1 cellular context compared by ENCODE assay signal in the genomic region with DNA sequence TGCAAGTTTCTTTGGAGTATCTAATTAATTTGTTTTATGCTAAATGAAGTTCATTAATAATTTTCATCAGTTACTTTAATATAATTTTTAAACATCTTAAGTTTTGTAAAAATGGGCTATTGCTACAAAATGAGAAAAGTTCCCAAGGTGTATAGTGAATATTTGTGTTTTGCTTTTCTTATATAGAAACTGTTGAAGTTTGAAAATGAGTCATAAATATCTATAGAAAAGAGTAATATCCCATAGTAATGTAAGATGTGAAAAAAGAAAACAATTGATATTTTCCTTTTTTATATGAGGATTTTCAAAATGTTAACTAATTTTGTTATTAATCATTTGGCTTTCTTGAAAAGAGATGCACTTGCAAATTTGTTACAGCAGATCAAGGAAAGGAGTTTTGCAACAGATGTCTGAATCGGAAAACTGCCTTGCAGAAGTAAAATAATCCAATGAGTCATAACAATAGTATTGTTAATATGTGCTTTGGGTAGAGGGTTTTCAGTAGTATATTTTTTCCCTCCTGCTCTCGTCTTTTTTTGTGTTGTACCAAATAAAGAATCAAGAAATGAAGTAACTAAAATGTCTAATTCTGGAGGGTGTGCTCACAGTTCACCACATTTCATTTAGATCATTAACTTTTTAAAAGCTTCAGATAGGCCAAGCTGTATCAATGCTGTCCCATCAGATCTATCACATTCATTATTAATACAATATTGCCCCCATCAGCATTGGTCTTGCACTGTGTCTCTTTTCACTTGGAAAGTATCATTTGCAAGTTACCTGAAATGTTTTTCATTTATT.
A peak's percentile ranks its signal among the peaks of the same experiment; 100 is the strongest.
TF ChIP-seq lines count a peak whose summit lies in the region.

No MANE protein-coding gene starts in this region.

TF ChIP-seq in GM12878, 131 proteins besides CTCF, POLR2A, EP300 and RAD21 (continued from another document and continues in another):
- TF ChIP-seq, protein P1, sequence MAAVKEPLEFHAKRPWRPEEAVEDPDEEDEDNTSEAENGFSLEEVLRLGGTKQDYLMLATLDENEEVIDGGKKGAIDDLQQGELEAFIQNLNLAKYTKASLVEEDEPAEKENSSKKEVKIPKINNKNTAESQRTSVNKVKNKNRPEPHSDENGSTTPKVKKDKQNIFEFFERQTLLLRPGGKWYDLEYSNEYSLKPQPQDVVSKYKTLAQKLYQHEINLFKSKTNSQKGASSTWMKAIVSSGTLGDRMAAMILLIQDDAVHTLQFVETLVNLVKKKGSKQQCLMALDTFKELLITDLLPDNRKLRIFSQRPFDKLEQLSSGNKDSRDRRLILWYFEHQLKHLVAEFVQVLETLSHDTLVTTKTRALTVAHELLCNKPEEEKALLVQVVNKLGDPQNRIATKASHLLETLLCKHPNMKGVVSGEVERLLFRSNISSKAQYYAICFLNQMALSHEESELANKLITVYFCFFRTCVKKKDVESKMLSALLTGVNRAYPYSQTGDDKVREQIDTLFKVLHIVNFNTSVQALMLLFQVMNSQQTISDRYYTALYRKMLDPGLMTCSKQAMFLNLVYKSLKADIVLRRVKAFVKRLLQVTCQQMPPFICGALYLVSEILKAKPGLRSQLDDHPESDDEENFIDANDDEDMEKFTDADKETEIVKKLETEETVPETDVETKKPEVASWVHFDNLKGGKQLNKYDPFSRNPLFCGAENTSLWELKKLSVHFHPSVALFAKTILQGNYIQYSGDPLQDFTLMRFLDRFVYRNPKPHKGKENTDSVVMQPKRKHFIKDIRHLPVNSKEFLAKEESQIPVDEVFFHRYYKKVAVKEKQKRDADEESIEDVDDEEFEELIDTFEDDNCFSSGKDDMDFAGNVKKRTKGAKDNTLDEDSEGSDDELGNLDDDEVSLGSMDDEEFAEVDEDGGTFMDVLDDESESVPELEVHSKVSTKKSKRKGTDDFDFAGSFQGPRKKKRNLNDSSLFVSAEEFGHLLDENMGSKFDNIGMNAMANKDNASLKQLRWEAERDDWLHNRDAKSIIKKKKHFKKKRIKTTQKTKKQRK (IDR thresholded peaks at IDR 0.05; ENCODE audit: low read depth, low read length) = no peak
- TF ChIP-seq HDAC2 (IDR thresholded peaks at IDR 0.05) = no peak
- TF ChIP-seq ZZZ3 (IDR thresholded peaks at IDR 0.05; ENCODE audit: control insufficient read depth, insufficient read length, low read depth) = no peak
- TF ChIP-seq TCF7 (IDR thresholded peaks at IDR 0.05; ENCODE audit: borderline replicate concordance) = peak; percentile 64; the same call in 1 of the 2 replicates
- TF ChIP-seq, protein P2, sequence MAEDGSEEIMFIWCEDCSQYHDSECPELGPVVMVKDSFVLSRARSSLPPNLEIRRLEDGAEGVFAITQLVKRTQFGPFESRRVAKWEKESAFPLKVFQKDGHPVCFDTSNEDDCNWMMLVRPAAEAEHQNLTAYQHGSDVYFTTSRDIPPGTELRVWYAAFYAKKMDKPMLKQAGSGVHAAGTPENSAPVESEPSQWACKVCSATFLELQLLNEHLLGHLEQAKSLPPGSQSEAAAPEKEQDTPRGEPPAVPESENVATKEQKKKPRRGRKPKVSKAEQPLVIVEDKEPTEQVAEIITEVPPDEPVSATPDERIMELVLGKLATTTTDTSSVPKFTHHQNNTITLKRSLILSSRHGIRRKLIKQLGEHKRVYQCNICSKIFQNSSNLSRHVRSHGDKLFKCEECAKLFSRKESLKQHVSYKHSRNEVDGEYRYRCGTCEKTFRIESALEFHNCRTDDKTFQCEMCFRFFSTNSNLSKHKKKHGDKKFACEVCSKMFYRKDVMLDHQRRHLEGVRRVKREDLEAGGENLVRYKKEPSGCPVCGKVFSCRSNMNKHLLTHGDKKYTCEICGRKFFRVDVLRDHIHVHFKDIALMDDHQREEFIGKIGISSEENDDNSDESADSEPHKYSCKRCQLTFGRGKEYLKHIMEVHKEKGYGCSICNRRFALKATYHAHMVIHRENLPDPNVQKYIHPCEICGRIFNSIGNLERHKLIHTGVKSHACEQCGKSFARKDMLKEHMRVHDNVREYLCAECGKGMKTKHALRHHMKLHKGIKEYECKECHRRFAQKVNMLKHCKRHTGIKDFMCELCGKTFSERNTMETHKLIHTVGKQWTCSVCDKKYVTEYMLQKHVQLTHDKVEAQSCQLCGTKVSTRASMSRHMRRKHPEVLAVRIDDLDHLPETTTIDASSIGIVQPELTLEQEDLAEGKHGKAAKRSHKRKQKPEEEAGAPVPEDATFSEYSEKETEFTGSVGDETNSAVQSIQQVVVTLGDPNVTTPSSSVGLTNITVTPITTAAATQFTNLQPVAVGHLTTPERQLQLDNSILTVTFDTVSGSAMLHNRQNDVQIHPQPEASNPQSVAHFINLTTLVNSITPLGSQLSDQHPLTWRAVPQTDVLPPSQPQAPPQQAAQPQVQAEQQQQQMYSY (CRISPR knock-in tag; IDR thresholded peaks at IDR 0.05) = no peak
- peak; percentile 19; the same call in 1 of the 2 replicates for TF ChIP-seq BCL11A (IDR thresholded peaks at IDR 0.05; ENCODE audit: low read depth, low read length)
- TF ChIP-seq NFYA (IDR thresholded peaks at IDR 0.05; ENCODE audit: borderline replicate concordance, low read depth, low read length) = no peak
- no peak for TF ChIP-seq CHD2 (IDR thresholded peaks at IDR 0.05; ENCODE audit: borderline replicate concordance, low read depth, low read length)
- no peak for TF ChIP-seq NR2C1 (IDR thresholded peaks at IDR 0.05)
- peak; percentile 66 for TF ChIP-seq RUNX3 (IDR thresholded peaks at IDR 0.05; ENCODE audit: low read length)
- TF ChIP-seq IRF5 (IDR thresholded peaks at IDR 0.05; ENCODE audit: borderline replicate concordance) = no peak
- TF ChIP-seq RBBP5 (conservative IDR thresholded peaks at IDR 0.05) = no peak
- TF ChIP-seq ZNF24 (IDR thresholded peaks at IDR 0.05) = 0 out of 2 replicates have a peak, but pooled peaks have one; percentile 28
- TF ChIP-seq SUZ12 (IDR thresholded peaks at IDR 0.05; ENCODE audit: unreplicated experiment) = no peak
- TF ChIP-seq POLR2AphosphoS5 (IDR thresholded peaks at IDR 0.05; ENCODE audit: low read length) = no peak
- no peak for TF ChIP-seq SIN3A (IDR thresholded peaks at IDR 0.05; ENCODE audit: low read depth, low read length)
- no peak for TF ChIP-seq FOS (IDR thresholded peaks at IDR 0.05; ENCODE audit: borderline replicate concordance, extremely low read depth, insufficient read length)
- no peak for TF ChIP-seq SMAD1 (IDR thresholded peaks at IDR 0.05; ENCODE audit: low read depth, partially characterized antibody)
- TF ChIP-seq CHD1 (IDR thresholded peaks at IDR 0.05; ENCODE audit: low read depth, low read length) = no peak
- no peak for TF ChIP-seq TARDBP (IDR thresholded peaks at IDR 0.05; ENCODE audit: borderline replicate concordance)
- TF ChIP-seq, protein P3, sequence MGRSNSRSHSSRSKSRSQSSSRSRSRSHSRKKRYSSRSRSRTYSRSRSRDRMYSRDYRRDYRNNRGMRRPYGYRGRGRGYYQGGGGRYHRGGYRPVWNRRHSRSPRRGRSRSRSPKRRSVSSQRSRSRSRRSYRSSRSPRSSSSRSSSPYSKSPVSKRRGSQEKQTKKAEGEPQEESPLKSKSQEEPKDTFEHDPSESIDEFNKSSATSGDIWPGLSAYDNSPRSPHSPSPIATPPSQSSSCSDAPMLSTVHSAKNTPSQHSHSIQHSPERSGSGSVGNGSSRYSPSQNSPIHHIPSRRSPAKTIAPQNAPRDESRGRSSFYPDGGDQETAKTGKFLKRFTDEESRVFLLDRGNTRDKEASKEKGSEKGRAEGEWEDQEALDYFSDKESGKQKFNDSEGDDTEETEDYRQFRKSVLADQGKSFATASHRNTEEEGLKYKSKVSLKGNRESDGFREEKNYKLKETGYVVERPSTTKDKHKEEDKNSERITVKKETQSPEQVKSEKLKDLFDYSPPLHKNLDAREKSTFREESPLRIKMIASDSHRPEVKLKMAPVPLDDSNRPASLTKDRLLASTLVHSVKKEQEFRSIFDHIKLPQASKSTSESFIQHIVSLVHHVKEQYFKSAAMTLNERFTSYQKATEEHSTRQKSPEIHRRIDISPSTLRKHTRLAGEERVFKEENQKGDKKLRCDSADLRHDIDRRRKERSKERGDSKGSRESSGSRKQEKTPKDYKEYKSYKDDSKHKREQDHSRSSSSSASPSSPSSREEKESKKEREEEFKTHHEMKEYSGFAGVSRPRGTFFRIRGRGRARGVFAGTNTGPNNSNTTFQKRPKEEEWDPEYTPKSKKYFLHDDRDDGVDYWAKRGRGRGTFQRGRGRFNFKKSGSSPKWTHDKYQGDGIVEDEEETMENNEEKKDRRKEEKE (IDR thresholded peaks at IDR 0.05) = no peak
- TF ChIP-seq, protein P4, sequence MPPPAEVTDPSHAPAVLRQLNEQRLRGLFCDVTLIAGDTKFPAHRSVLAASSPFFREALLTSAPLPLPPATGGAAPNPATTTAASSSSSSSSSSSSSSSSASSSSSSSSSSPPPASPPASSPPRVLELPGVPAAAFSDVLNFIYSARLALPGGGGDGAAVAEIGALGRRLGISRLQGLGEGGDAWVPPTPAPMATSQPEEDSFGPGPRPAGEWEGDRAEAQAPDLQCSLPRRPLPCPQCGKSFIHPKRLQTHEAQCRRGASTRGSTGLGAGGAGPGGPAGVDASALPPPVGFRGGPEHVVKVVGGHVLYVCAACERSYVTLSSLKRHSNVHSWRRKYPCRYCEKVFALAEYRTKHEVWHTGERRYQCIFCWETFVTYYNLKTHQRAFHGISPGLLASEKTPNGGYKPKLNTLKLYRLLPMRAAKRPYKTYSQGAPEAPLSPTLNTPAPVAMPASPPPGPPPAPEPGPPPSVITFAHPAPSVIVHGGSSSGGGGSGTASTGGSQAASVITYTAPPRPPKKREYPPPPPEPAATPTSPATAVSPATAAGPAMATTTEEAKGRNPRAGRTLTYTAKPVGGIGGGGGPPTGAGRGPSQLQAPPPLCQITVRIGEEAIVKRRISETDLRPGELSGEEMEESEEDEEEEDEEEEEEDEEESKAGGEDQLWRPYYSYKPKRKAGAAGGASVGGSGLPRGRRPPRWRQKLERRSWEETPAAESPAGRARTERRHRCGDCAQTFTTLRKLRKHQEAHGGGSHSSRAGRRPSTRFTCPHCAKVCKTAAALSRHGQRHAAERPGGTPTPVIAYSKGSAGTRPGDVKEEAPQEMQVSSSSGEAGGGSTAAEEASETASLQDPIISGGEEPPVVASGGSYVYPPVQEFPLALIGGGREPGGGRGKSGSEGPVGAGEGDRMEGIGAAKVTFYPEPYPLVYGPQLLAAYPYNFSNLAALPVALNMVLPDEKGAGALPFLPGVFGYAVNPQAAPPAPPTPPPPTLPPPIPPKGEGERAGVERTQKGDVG (CRISPR knock-in tag; IDR thresholded peaks at IDR 0.05) = no peak
- no peak for TF ChIP-seq CBX3 (IDR thresholded peaks at IDR 0.05; ENCODE audit: borderline replicate concordance, low read depth)
- no peak for TF ChIP-seq HDGF (IDR thresholded peaks at IDR 0.05)
- TF ChIP-seq, protein P5, sequence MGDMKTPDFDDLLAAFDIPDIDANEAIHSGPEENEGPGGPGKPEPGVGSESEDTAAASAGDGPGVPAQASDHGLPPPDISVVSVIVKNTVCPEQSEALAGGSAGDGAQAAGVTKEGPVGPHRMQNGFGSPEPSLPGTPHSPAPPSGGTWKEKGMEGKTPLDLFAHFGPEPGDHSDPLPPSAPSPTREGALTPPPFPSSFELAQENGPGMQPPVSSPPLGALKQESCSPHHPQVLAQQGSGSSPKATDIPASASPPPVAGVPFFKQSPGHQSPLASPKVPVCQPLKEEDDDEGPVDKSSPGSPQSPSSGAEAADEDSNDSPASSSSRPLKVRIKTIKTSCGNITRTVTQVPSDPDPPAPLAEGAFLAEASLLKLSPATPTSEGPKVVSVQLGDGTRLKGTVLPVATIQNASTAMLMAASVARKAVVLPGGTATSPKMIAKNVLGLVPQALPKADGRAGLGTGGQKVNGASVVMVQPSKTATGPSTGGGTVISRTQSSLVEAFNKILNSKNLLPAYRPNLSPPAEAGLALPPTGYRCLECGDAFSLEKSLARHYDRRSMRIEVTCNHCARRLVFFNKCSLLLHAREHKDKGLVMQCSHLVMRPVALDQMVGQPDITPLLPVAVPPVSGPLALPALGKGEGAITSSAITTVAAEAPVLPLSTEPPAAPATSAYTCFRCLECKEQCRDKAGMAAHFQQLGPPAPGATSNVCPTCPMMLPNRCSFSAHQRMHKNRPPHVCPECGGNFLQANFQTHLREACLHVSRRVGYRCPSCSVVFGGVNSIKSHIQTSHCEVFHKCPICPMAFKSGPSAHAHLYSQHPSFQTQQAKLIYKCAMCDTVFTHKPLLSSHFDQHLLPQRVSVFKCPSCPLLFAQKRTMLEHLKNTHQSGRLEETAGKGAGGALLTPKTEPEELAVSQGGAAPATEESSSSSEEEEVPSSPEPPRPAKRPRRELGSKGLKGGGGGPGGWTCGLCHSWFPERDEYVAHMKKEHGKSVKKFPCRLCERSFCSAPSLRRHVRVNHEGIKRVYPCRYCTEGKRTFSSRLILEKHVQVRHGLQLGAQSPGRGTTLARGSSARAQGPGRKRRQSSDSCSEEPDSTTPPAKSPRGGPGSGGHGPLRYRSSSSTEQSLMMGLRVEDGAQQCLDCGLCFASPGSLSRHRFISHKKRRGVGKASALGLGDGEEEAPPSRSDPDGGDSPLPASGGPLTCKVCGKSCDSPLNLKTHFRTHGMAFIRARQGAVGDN (IDR thresholded peaks at IDR 0.05) = no peak
- no peak for TF ChIP-seq CHD4 (IDR thresholded peaks at IDR 0.05)
- TF ChIP-seq ZNF622 (IDR thresholded peaks at IDR 0.05) = no peak
- no peak for TF ChIP-seq CREB1 (IDR thresholded peaks at IDR 0.05; ENCODE audit: low read depth)
- no peak for TF ChIP-seq ZSCAN29 (IDR thresholded peaks at IDR 0.05)
- peak; percentile 81 for TF ChIP-seq MEF2A (IDR thresholded peaks at IDR 0.05; ENCODE audit: insufficient read depth, low read depth, low read length)
- TF ChIP-seq KAT2A (conservative IDR thresholded peaks at IDR 0.05; ENCODE audit: control insufficient read depth, low read depth, low read length) = no peak
- TF ChIP-seq NR2C2 (IDR thresholded peaks at IDR 0.05; ENCODE audit: borderline replicate concordance, control insufficient read depth, insufficient read length, low read depth) = no peak
- TF ChIP-seq MTA3 (IDR thresholded peaks at IDR 0.05; ENCODE audit: borderline replicate concordance, low read length) = peak; percentile 37; the same call in 1 of the 2 replicates
- TF ChIP-seq NRF1 (conservative IDR thresholded peaks at IDR 0.05; ENCODE audit: low read depth, low read length) = no peak
- TF ChIP-seq, protein P6, sequence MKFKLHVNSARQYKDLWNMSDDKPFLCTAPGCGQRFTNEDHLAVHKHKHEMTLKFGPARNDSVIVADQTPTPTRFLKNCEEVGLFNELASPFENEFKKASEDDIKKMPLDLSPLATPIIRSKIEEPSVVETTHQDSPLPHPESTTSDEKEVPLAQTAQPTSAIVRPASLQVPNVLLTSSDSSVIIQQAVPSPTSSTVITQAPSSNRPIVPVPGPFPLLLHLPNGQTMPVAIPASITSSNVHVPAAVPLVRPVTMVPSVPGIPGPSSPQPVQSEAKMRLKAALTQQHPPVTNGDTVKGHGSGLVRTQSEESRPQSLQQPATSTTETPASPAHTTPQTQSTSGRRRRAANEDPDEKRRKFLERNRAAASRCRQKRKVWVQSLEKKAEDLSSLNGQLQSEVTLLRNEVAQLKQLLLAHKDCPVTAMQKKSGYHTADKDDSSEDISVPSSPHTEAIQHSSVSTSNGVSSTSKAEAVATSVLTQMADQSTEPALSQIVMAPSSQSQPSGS (IDR thresholded peaks at IDR 0.05; ENCODE audit: low read length) = peak; percentile 78
- no peak for TF ChIP-seq DPF2 (IDR thresholded peaks at IDR 0.05)
- no peak for TF ChIP-seq MYB (IDR thresholded peaks at IDR 0.05; ENCODE audit: borderline replicate concordance, low read depth, low read length)
- TF ChIP-seq TBL1XR1 (IDR thresholded peaks at IDR 0.05; ENCODE audit: low read depth, low read length) = no peak
